ENCODE assay signal across 24 cellular contexts in the genomic region with DNA sequence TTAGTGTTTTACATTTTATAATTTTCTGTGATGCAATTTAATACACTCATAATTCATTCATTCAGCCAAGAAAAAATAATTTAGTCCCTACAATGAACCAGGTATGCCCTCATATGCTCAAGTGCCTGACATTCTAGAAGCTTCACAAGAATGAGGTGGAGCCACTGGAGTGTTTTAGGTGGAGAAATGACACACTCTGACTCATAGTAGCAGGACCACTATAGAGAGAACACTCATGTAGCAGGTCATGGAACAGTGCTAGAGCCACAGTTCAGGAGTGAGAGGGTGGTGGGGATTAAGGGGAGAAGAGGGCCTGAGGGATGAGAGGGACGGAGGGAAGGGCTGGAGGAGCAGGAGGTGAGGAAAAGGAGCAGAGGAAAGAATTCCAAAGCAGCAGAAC. TPM values are rescaled to one million over a fixed set of nuclear protein-coding genes. Genes with fewer than 3 reads are reported as not detected.
DNase-seq lines count a peak whose midpoint lies in the region; ATAC-seq and TF ChIP-seq lines count a peak whose summit lies in the region.
"Had no signal": no experiment of that assay in that cellular context is flagged by ENCODE, and none has a peak within 500 bp of the region (broad histone marks: within the 10 kb centered on the region; RNA-seq: fewer than 3 reads in every experiment).

No MANE protein-coding gene starts in this region.

- no peak overlapping the region for H3K4me3 ChIP-seq in epithelial cell of proximal tubule (ENCODE audit: low read depth, low read length)
- H3K4me3 ChIP-seq: coronary artery, SK-N-MC had no signal

- H3K4me3 Mint-ChIP-seq in activated T-cell treated with anti-CD3 and anti-CD28 coated beads, Interleukin-2, amount 50 U/mL, for 4 hours, result no peak overlapping the region
- no peak overlapping the region for H3K4me3 Mint-ChIP-seq in stimulated activated naive CD8-positive, alpha-beta T cell treated with anti-CD3 and anti-CD28 coated beads, Interleukin-15, amount 100 ng/mL, for 72 hours

- H3K9me3 Mint-ChIP-seq in activated T-cell treated with anti-CD3 and anti-CD28 coated beads, Interleukin-2, amount 50 U/mL, for 4 hours, result no peaks in the 10 kb centered on the region
- no peaks in the 10 kb centered on the region for H3K9me3 Mint-ChIP-seq in stimulated activated naive CD8-positive, alpha-beta T cell treated with anti-CD3 and anti-CD28 coated beads, Interleukin-15, amount 100 ng/mL, for 72 hours
- H3K9me3 Mint-ChIP-seq: effector memory CD8-positive, alpha-beta T cell had no signal

- H3K27me3 Mint-ChIP-seq in activated T-cell treated with anti-CD3 and anti-CD28 coated beads, Interleukin-2, amount 50 U/mL, for 4 hours (ENCODE audit: low read depth), result peaks cover 69% of the 10 kb centered on the region
- H3K27me3 Mint-ChIP-seq in stimulated activated naive CD8-positive, alpha-beta T cell treated with anti-CD3 and anti-CD28 coated beads, Interleukin-15, amount 100 ng/mL, for 72 hours, result peaks cover 88% of the 10 kb centered on the region

- H3K4me1 Mint-ChIP-seq in activated T-cell treated with anti-CD3 and anti-CD28 coated beads, Interleukin-2, amount 50 U/mL, for 4 hours (ENCODE audit: low read depth), result peaks cover 9% of the 10 kb centered on the region
- peaks cover 33% of the 10 kb centered on the region for H3K4me1 Mint-ChIP-seq in stimulated activated naive CD8-positive, alpha-beta T cell treated with anti-CD3 and anti-CD28 coated beads, Interleukin-15, amount 100 ng/mL, for 72 hours

- DNase-seq in activated T-cell treated with anti-CD3 and anti-CD28 coated beads, Interleukin-2, amount 50 U/mL, for 4 hours, result no peak
- no peak for DNase-seq in activated T-cell treated with anti-CD3 and anti-CD28 coated beads for 4 hours
- DNase-seq in NCI-H226, result peak; percentile 23
- peak; percentile 18 for DNase-seq in epithelial cell of proximal tubule (ENCODE audit: low read depth)
- DNase-seq in stimulated activated naive CD8-positive, alpha-beta T cell treated with anti-CD3 and anti-CD28 coated beads, Interleukin-15, amount 100 ng/mL, for 72 hours, result no peak
- DNase-seq in NCI-H526 (lab: John Stamatoyannopoulos, UW), result no peak
- no peak for DNase-seq in RPMI8226
- no peak for DNase-seq in NCI-H1417 (lab: John Stamatoyannopoulos, UW)
- DNase-seq: activated CD4-positive, alpha-beta T cell treated with anti-CD3 and anti-CD28 coated beads, Interleukin-2, amount 50 U/mL, for 4 hours; activated naive CD4-positive, alpha-beta T cell; BE2C; effector memory CD8-positive, alpha-beta T cell; kidney; MV-4-11; NCI-H1694; NCI-H510A treated with DMSO at 0.1 percent for 48 hours; NK-92 treated with Interleukin-12 subunit alpha and Interleukin-12 subunit beta, amount 100 ng/mL, for 24 hours had no signal

- H3K27ac Mint-ChIP-seq in stimulated activated naive CD8-positive, alpha-beta T cell treated with anti-CD3 and anti-CD28 coated beads, Interleukin-15, amount 100 ng/mL, for 72 hours, result no peak overlapping the region
- H3K27ac Mint-ChIP-seq: effector memory CD8-positive, alpha-beta T cell; progenitor cell of endocrine pancreas had no signal

- TF ChIP-seq CTCF in epithelial cell of proximal tubule (conservative IDR thresholded peaks at IDR 0.05; ENCODE audit: low read depth, low read length), result no peak

- H3K36me3 Mint-ChIP-seq in activated T-cell treated with anti-CD3 and anti-CD28 coated beads, Interleukin-2, amount 50 U/mL, for 4 hours (ENCODE audit: insufficient read depth), result no peaks in the 10 kb centered on the region

- peak; percentile 70 to 77 for ATAC-seq in activated T-cell treated with anti-CD3 and anti-CD28 coated beads, Interleukin-2, amount 50 U/mL, for 4 hours
- ATAC-seq in stimulated activated naive CD8-positive, alpha-beta T cell treated with anti-CD3 and anti-CD28 coated beads, Interleukin-15, amount 100 ng/mL, for 72 hours, result peak; percentile 68
- ATAC-seq: effector memory CD8-positive, alpha-beta T cell had no signal

RNA-seq across cellular contexts. Expression of gene HLA-G, which starts 1.4 kb away (rescaled TPM):
- 1 to 10 TPM in 1 of 3 donors, not detected in 2; 1.1 TPM for total RNA-seq in activated T-cell treated with anti-CD3 and anti-CD28 coated beads, Interleukin-2, amount 50 U/mL, for 4 hours
- 0.46 and 0.94 TPM in 2 replicates for total RNA-seq in epithelial cell of proximal tubule
- total RNA-seq: A673, glomerular endothelial cell, lung microvascular endothelial cell, ureter had no signal

Comparison
In these comparisons a context has a peak if more than half of its experiments do, and no peak if none do; other contexts are left out.
1. DNase-seq: peak in NCI-H226 (single experiment) and epithelial cell of proximal tubule (single experiment); none in activated T-cell treated with anti-CD3 and anti-CD28 coated beads, Interleukin-2, amount 50 U/mL, for 4 hours (single experiment), activated T-cell treated with anti-CD3 and anti-CD28 coated beads for 4 hours (single experiment), stimulated activated naive CD8-positive, alpha-beta T cell treated with anti-CD3 and anti-CD28 coated beads, Interleukin-15, amount 100 ng/mL, for 72 hours (0 of 2), NCI-H526 (0 of 2), RPMI8226 (single experiment) and NCI-H1417 (0 of 3).